ENCODE assay signal across 1 cellular context in genomic region chr1:182676321-182676720, GRCh38.
TF ChIP-seq lines count a peak whose summit lies in the region.

No MANE protein-coding gene starts in this region.

TF ChIP-seq in GM12878, 131 proteins besides CTCF, POLR2A, EP300 and RAD21:
- TF ChIP-seq SIN3A (IDR thresholded peaks at IDR 0.05; ENCODE audit: low read depth, low read length) (no peak), BMI1 (IDR thresholded peaks at IDR 0.05; ENCODE audit: borderline replicate concordance) (peak; percentile 21; the same call in 1 of the 2 replicates)
